12 cellular contexts compared by ENCODE assay signal in genomic region chrX:122046226-122046625, GRCh38.
DNase-seq lines count a peak whose midpoint lies in the region; ATAC-seq and TF ChIP-seq lines count a peak whose summit lies in the region.
"Had no signal": no experiment of that assay in that cellular context is flagged by ENCODE, and none has a peak within 500 bp of the region (broad histone marks: within the 10 kb centered on the region; RNA-seq: fewer than 3 reads in every experiment).

No MANE protein-coding gene starts in this region.

- H3K4me3 ChIP-seq in cardiac fibroblast (replicated peaks in 1 of 2; ENCODE audit: low read depth in 2 of 2, low read length in 2 of 2), result no peak overlapping the region

- CTCF ChIA-PET in GM10248 (lab: Yijun Ruan, JAX), result no interaction called here

- POLR2A ChIA-PET in GM10248 (lab: Yijun Ruan, JAX), result no interaction called here

- DNase-seq in SKM-1 treated with dmso at 0.1 percent for 144 hours (lab: John Stamatoyannopoulos, UW; ENCODE audit: unreplicated experiment) (peak; percentile 3), SKM-1 (lab: John Stamatoyannopoulos, UW; ENCODE audit: unreplicated experiment) (no peak), NCI-H510A treated with DMSO at 0.1 percent for 48 hours (lab: John Stamatoyannopoulos, UW) (peak; percentile 3), cardiac fibroblast (ENCODE audit: low read depth in 2 of 2) (peak; percentile 10 to 40), left colon (no peak), NCI-H1092 (lab: John Stamatoyannopoulos, UW) (no peak), GM10248 (ENCODE audit: extremely low spot score) (no peak)
- DNase-seq: Caco-2, IMR-90, NCI-H146, T-helper 1 cell had no signal

- no peak for ATAC-seq in left colon
- no peak for ATAC-seq in HG03039 (IDR thresholded peaks at IDR 0.05; ENCODE audit: unreplicated experiment)

- intact Hi-C loops in left colon (cut with DNase I, micrococcal nuclease), result no loop called here

- no peak for TF ChIP-seq CTCF in cardiac fibroblast (IDR thresholded peaks at IDR 0.05; ENCODE audit: low read depth, low read length)
- TF ChIP-seq CTCF in GM10248 (IDR thresholded peaks at IDR 0.05; ENCODE audit: control extremely low read depth, extremely low read depth, low read depth, missing control alignments), result no peak

Comparison
In these comparisons a context has a peak if more than half of its experiments do, and no peak if none do; other contexts are left out.
1. DNase-seq: peak in SKM-1 treated with dmso at 0.1 percent for 144 hours (single experiment), NCI-H510A treated with DMSO at 0.1 percent for 48 hours (single experiment) and cardiac fibroblast (2 of 2); none in SKM-1 (single experiment), left colon (0 of 2), NCI-H1092 (single experiment) and GM10248 (single experiment).